ENCODE assay signal across 8 cellular contexts in genomic region chr1:44785501-44786137, GRCh38. TPM values are rescaled to one million over a fixed set of nuclear protein-coding genes. Genes with fewer than 3 reads are reported as not detected.
DNase-seq lines count a peak whose midpoint lies in the region; ATAC-seq, FAIRE-seq and TF ChIP-seq lines count a peak whose summit lies in the region.

No MANE protein-coding gene starts in this region.

- no peak for TF ChIP-seq POLR2A in vagina (IDR thresholded peaks at IDR 0.05)

- H3K9me3 ChIP-seq in heart right ventricle = no peaks in the 10 kb centered on the region
- H3K9me3 ChIP-seq in muscle layer of colon (ENCODE audit: low read length) = no peaks in the 10 kb centered on the region
- H3K9me3 ChIP-seq in vagina = no peaks in the 10 kb centered on the region

- peak overlapping the region in 8 of 10 donors; percentile 34 to 82 (median 58) for H3K27ac ChIP-seq in heart right ventricle
- peak overlapping the region; percentile 27 for H3K27ac ChIP-seq in muscle layer of colon (ENCODE audit: low read depth, low read length)
- peak overlapping the region; percentile 66 for H3K27ac ChIP-seq in vagina

- peak overlapping the region in 9 of 10 donors; percentile 27 to 62 (median 54) for H3K4me3 ChIP-seq in heart right ventricle
- H3K4me3 ChIP-seq in bronchial epithelial cell (ENCODE audit: low read depth, low read length) = peak overlapping the region; percentile 40
- peak overlapping the region; percentile 48 to 58 for H3K4me3 ChIP-seq in muscle layer of colon (ENCODE audit: low read depth in 1 of 2, low read length in 2 of 2)
- H3K4me3 ChIP-seq in vagina = peak overlapping the region; percentile 48 to 66

- H3K36me3 ChIP-seq in heart right ventricle = peaks cover 0 to 16% (median 0%) of the 10 kb centered on the region in 9 donors
- no peaks in the 10 kb centered on the region for H3K36me3 ChIP-seq in bronchial epithelial cell (ENCODE audit: control insufficient read depth, insufficient read depth, low read length)
- peaks cover 8% of the 10 kb centered on the region for H3K36me3 ChIP-seq in muscle layer of colon (ENCODE audit: insufficient read depth, low read length)
- H3K36me3 ChIP-seq in vagina = peaks cover 0 to 5% of the 10 kb centered on the region in 2 donors

- 33% methylated on average over 11 of the region's 11 CpGs for WGBS in heart right ventricle, 2 donors

- ATAC-seq in heart right ventricle (no peak), left ventricle myocardium superior (no peak)

- no peak for FAIRE-seq in bronchial epithelial cell (lab: Jason Lieb, UNC)

- H3K9ac ChIP-seq in muscle layer of colon (ENCODE audit: low read length) = no peak overlapping the region

- intact Hi-C loops in heart right ventricle (cut with DNase I) = loop anchor here in 7 of 10 donors (5.0 to 10.0 kb wide), 6 partner anchors 37 to 519 kb away; no protein-coding TSS in a partner anchor
- intact Hi-C loops in left ventricle myocardium superior (cut with micrococcal nuclease) = no loop called here
- intact Hi-C loops in vagina (cut with DNase I) = loop anchor here (5.0 kb wide), 1 partner anchor 202 kb away; the partner anchor contains the start of gene EIF2B3

- H3K27me3 ChIP-seq in heart right ventricle = peaks cover 0 to 7% (median 0%) of the 10 kb centered on the region in 7 donors
- no peaks in the 10 kb centered on the region for H3K27me3 ChIP-seq in bronchial epithelial cell (ENCODE audit: control insufficient read depth, insufficient read depth, low read length)
- H3K27me3 ChIP-seq in muscle layer of colon (ENCODE audit: control insufficient read depth in 1 of 2, insufficient read depth in 2 of 2, low read length in 2 of 2) = no peaks in the 10 kb centered on the region
- no peaks in the 10 kb centered on the region for H3K27me3 ChIP-seq in vagina

- DNase-seq in heart right ventricle (no peak), left ventricle myocardium superior (no peak), bronchial epithelial cell (ENCODE audit: low read depth) (no peak), vagina (ENCODE audit: extremely low spot score in 2 of 2) (no peak), dedifferentiated amniotic fluid mesenchymal stem cell (ENCODE audit: extremely low spot score) (no peak), NCI-H1092 treated with DMSO at 0.1 percent for 48 hours (lab: John Stamatoyannopoulos, UW) (no peak), medulla oblongata (ENCODE audit: extremely low spot score) (no peak)

- H3K4me1 ChIP-seq in heart right ventricle (peaks cover 0 to 34% (median 29%) of the 10 kb centered on the region in 9 donors), muscle layer of colon (ENCODE audit: insufficient read depth, low read length) (peaks cover 27% of the 10 kb centered on the region), vagina (peaks cover 33% of the 10 kb centered on the region)

- TF ChIP-seq CTCF in heart right ventricle (IDR thresholded peaks at IDR 0.05) (no peak), bronchial epithelial cell (IDR thresholded peaks at IDR 0.05; ENCODE audit: insufficient read depth, low read length, severe bottlenecking) (no peak), vagina (IDR thresholded peaks at IDR 0.05) (no peak)

RNA-seq across cellular contexts. Expression of gene BEST4, which starts 2.4 kb away (rescaled TPM):
- total RNA-seq in heart right ventricle (under 1 TPM in 5 of 10 donors, not detected in 5; 0.11 to 0.31 (median 0.16) TPM), left ventricle myocardium superior (0.12 TPM), bronchial epithelial cell (0.13 TPM in 1 of 2 replicates, not detected in the other), vagina (not detected)
- under 1 TPM; 0.07 to 0.44 TPM for polyA plus RNA-seq in heart right ventricle

RNA-seq across cellular contexts. Expression of gene RPS8, which starts 10.3 kb away (rescaled TPM):
- total RNA-seq in heart right ventricle = 1,000 to 10,000 TPM in 1 of 10 donors, 100 to 1,000 TPM in 9; 587 to 1,039 (median 681) TPM
- 1,000 to 10,000 TPM; 1,461 to 1,942 TPM for polyA plus RNA-seq in heart right ventricle
- 727 TPM for total RNA-seq in left ventricle myocardium superior
- total RNA-seq in bronchial epithelial cell = 2,098 and 3,387 TPM in 2 replicates
- 2,511 TPM for total RNA-seq in vagina

RNA-seq across cellular contexts. Expression of gene PLK3, which starts 14.6 kb away (rescaled TPM):
- total RNA-seq in heart right ventricle = 10 to 100 TPM in 1 of 10 donors, 1 to 10 TPM in 9; 2.9 to 10.3 (median 6.8) TPM
- polyA plus RNA-seq in heart right ventricle = 10 to 100 TPM in 1 of 2 donors, 1 to 10 TPM in 1; 8.7 to 12.7 TPM
- 7.5 TPM for total RNA-seq in left ventricle myocardium superior
- 14.2 and 19.5 TPM in 2 replicates for total RNA-seq in bronchial epithelial cell
- 77.6 TPM for total RNA-seq in vagina

RNA-seq across cellular contexts. Expression of gene DYNLT4, which starts 21.5 kb away (rescaled TPM):
- 1 to 10 TPM in 3 of 10 donors, under 1 TPM in 5, not detected in 2; 0.51 to 2.0 (median 0.71) TPM for total RNA-seq in heart right ventricle
- polyA plus RNA-seq in heart right ventricle = 1 to 10 TPM in 1 of 2 donors, under 1 TPM in 1; 0.59 to 1.8 TPM
- 0.35 TPM for total RNA-seq in left ventricle myocardium superior
- total RNA-seq in bronchial epithelial cell = not detected in 2 replicates
- total RNA-seq in vagina = not detected

RNA-seq across cellular contexts. Expression of gene BTBD19, which starts 22.7 kb away (rescaled TPM):
- 1 to 10 TPM; 1.8 to 4.1 (median 3.2) TPM for total RNA-seq in heart right ventricle
- 10 to 100 TPM in 1 of 2 donors, 1 to 10 TPM in 1; 2.2 to 12.5 TPM for polyA plus RNA-seq in heart right ventricle
- 2.5 TPM for total RNA-seq in left ventricle myocardium superior
- 0.53 and 0.77 TPM in 2 replicates for total RNA-seq in bronchial epithelial cell
- 7.9 TPM for total RNA-seq in vagina
